In the genomic region with DNA sequence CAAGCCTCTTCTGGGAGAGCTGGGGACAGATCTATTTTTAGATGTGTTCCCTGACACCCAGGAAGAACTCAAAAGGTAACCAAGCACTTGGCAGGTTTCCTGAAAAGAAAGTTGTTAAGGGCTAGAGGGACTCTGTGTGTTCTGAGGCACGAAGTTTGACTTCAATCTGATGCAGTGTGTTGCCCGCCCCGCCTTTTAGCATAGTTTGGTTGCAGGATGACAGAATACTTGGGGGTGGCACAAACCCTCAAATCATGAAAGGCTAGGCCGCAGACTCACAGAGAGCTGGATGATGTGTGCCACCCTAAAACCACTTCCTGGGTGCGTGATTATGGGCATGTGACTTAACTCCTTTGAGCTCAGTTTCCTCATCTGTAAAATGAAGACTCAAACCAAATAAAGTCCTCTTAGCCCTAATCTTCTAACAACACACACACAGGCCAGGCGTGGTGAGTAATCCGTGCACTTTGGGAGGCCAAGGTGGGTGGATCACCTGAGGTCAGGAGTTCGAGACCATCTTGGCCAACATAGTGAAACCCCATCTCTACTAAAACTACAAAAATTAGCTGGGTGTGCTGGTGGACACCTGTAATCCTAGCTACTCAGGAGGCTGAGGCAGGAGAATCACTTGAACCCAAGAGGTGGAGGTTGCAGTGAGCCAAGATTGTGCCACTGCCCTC, we compare ENCODE assay signal across 9 cellular contexts. TPM values are rescaled to one million over a fixed set of nuclear protein-coding genes. Genes with fewer than 3 reads are reported as not detected.
DNase-seq lines count a peak whose midpoint lies in the region; ATAC-seq lines count a peak whose summit lies in the region.
"Had no signal": no experiment of that assay in that cellular context is flagged by ENCODE, and none has a peak within 500 bp of the region (broad histone marks: within the 10 kb centered on the region; RNA-seq: fewer than 3 reads in every experiment).

No MANE protein-coding gene starts in this region.

- peak overlapping the region; percentile 93 for H3K27ac Mint-ChIP-seq in activated CD4-positive, alpha-beta T cell treated with anti-CD3 and anti-CD28 coated beads, Interleukin-2, amount 10 ng/mL, durations not matched to agents 24 days and 14 days
- H3K27ac Mint-ChIP-seq in central memory CD8-positive, alpha-beta T cell (ENCODE audit: low read depth), result peak overlapping the region; percentile 27

- no peaks in the 10 kb centered on the region for H3K27me3 Mint-ChIP-seq in activated CD4-positive, alpha-beta T cell treated with anti-CD3 and anti-CD28 coated beads, Interleukin-2, amount 10 ng/mL, durations not matched to agents 24 days and 14 days
- no peaks in the 10 kb centered on the region for H3K27me3 Mint-ChIP-seq in central memory CD8-positive, alpha-beta T cell

- DNase-seq in CD1c-positive myeloid dendritic cell (ENCODE audit: extremely low spot score) (peak; percentile 61), NCI-H146 treated with DMSO at 0.1 percent for 48 hours (lab: John Stamatoyannopoulos, UW; ENCODE audit: unreplicated experiment) (no peak), NCI-H82 treated with DMSO at 0.1 percent for 48 hours (lab: John Stamatoyannopoulos, UW; ENCODE audit: unreplicated experiment) (no peak)
- peak; percentile 89 for DNase-seq in activated CD4-positive, alpha-beta T cell treated with anti-CD3 and anti-CD28 coated beads, Interleukin-2, amount 10 ng/mL, durations not matched to agents 24 days and 14 days
- peak; percentile 49 to 75 for DNase-seq in central memory CD8-positive, alpha-beta T cell (ENCODE audit: low spot score in 2 of 2)
- peak; percentile 56 to 74 for DNase-seq in stimulated activated CD4-positive, alpha-beta T cell treated with anti-CD3 and anti-CD28 coated beads, Interleukin-1b, Interleukin-23, amount 100 ng/mL, for 4 hours (ENCODE audit: low read depth in 2 of 2)
- DNase-seq: NCI-H187 treated with DMSO at 0.1 percent for 48 hours had no signal

- intact Hi-C loops in activated CD4-positive, alpha-beta T cell treated with anti-CD3 and anti-CD28 coated beads, Interleukin-2, amount 10 ng/mL, durations not matched to agents 24 days and 14 days (cut with micrococcal nuclease), result loop anchor here (1.0 to 2.0 kb wide), 4 partner anchors 13 to 79 kb away; no protein-coding TSS in a partner anchor

- peaks cover 46% of the 10 kb centered on the region for H3K4me1 Mint-ChIP-seq in activated CD4-positive, alpha-beta T cell treated with anti-CD3 and anti-CD28 coated beads, Interleukin-2, amount 10 ng/mL, durations not matched to agents 24 days and 14 days
- peaks cover 15% of the 10 kb centered on the region for H3K4me1 Mint-ChIP-seq in central memory CD8-positive, alpha-beta T cell

- no peaks in the 10 kb centered on the region for H3K9me3 Mint-ChIP-seq in activated CD4-positive, alpha-beta T cell treated with anti-CD3 and anti-CD28 coated beads, Interleukin-2, amount 10 ng/mL, durations not matched to agents 24 days and 14 days
- no peaks in the 10 kb centered on the region for H3K9me3 Mint-ChIP-seq in central memory CD8-positive, alpha-beta T cell

- ATAC-seq in central memory CD8-positive, alpha-beta T cell (replicated peaks; ENCODE audit: extremely low read depth, poor library complexity, severe bottlenecking), result peak; percentile 99
- no peak for ATAC-seq in HG03175 (IDR thresholded peaks at IDR 0.05; ENCODE audit: unreplicated experiment)
- no peak for ATAC-seq in GM21447 (IDR thresholded peaks at IDR 0.05; ENCODE audit: unreplicated experiment)

- H3K36me3 Mint-ChIP-seq in activated CD4-positive, alpha-beta T cell treated with anti-CD3 and anti-CD28 coated beads, Interleukin-2, amount 10 ng/mL, durations not matched to agents 24 days and 14 days (ENCODE audit: low read depth), result no peaks in the 10 kb centered on the region
- H3K36me3 Mint-ChIP-seq in central memory CD8-positive, alpha-beta T cell (ENCODE audit: insufficient read depth), result peaks cover 5% of the 10 kb centered on the region

- H3K4me3 Mint-ChIP-seq in activated CD4-positive, alpha-beta T cell treated with anti-CD3 and anti-CD28 coated beads, Interleukin-2, amount 10 ng/mL, durations not matched to agents 24 days and 14 days, result peak overlapping the region; percentile 53
- peak overlapping the region; percentile 29 for H3K4me3 Mint-ChIP-seq in central memory CD8-positive, alpha-beta T cell

RNA-seq across cellular contexts. Expression of gene NDFIP1, which starts 12.8 kb away (rescaled TPM):
- total RNA-seq in activated CD4-positive, alpha-beta T cell treated with anti-CD3 and anti-CD28 coated beads, Interleukin-2, amount 10 ng/mL, durations not matched to agents 24 days and 14 days, result 114 and 122 TPM in 2 replicates

Comparison
In these comparisons a context has a peak if more than half of its experiments do, and no peak if none do; other contexts are left out.
1. DNase-seq: peak in CD1c-positive myeloid dendritic cell (single experiment), activated CD4-positive, alpha-beta T cell treated with anti-CD3 and anti-CD28 coated beads, Interleukin-2, amount 10 ng/mL, durations not matched to agents 24 days and 14 days (single experiment), central memory CD8-positive, alpha-beta T cell (2 of 2) and stimulated activated CD4-positive, alpha-beta T cell treated with anti-CD3 and anti-CD28 coated beads, Interleukin-1b, Interleukin-23, amount 100 ng/mL, for 4 hours (2 of 2); none in NCI-H146 treated with DMSO at 0.1 percent for 48 hours (single experiment) and NCI-H82 treated with DMSO at 0.1 percent for 48 hours (single experiment).